ENCODE assay signal across 11 cellular contexts in genomic region chr18:13377496-13377895, GRCh38.
DNase-seq lines count a peak whose midpoint lies in the region; ATAC-seq and TF ChIP-seq lines count a peak whose summit lies in the region.
"Had no signal": no experiment of that assay in that cellular context is flagged by ENCODE, and none has a peak within 500 bp of the region (broad histone marks: within the 10 kb centered on the region; RNA-seq: fewer than 3 reads in every experiment).

No MANE protein-coding gene starts in this region.

- no peaks in the 10 kb centered on the region for H3K79me2 ChIP-seq in trophoblast cell (ENCODE audit: control insufficient read depth, insufficient read depth, low read length, poor library complexity)

- H3K27me3 ChIP-seq in trophoblast cell (ENCODE audit: insufficient read depth, low read length) = no peaks in the 10 kb centered on the region
- no peaks in the 10 kb centered on the region for H3K27me3 ChIP-seq in uterus
- H3K27me3 ChIP-seq: ascending aorta, vagina had no signal

- no peak overlapping the region for H3K27ac ChIP-seq in trophoblast cell (ENCODE audit: low read depth, low read length)
- H3K27ac ChIP-seq in uterus = no peak overlapping the region
- H3K27ac ChIP-seq: vagina had no signal

- no peaks in the 10 kb centered on the region for H3K9me3 Mint-ChIP-seq in activated naive CD8-positive, alpha-beta T cell treated with anti-CD3 and anti-CD28 coated beads, Interleukin-2, amount 10 ng/mL, durations not matched to agents 7 days and 5 days

- POLR2A ChIA-PET in activated naive CD8-positive, alpha-beta T cell treated with anti-CD3 and anti-CD28 coated beads, Interleukin-2, amount 10 ng/mL, durations not matched to agents 7 days and 5 days (lab: Charles Lee) = interaction anchor here (0.8 to 1.5 kb wide), 4 partner anchors 161 to 242 kb away, joined by 3 to 4 read pairs (median 3); no protein-coding TSS in a partner anchor

- H3K36me3 ChIP-seq in trophoblast cell (ENCODE audit: control insufficient read depth in 1 of 2, insufficient read depth in 2 of 2, low read length in 2 of 2) (no peaks in the 10 kb centered on the region), uterus (no peaks in the 10 kb centered on the region)
- H3K36me3 ChIP-seq: ascending aorta, vagina had no signal

- no peak overlapping the region for H4K12ac ChIP-seq in trophoblast cell (ENCODE audit: low read depth, low read length)

- H3K27me3 Mint-ChIP-seq in activated naive CD8-positive, alpha-beta T cell treated with anti-CD3 and anti-CD28 coated beads, Interleukin-2, amount 10 ng/mL, durations not matched to agents 7 days and 5 days = no peaks in the 10 kb centered on the region

- H4K8ac ChIP-seq in trophoblast cell (ENCODE audit: low read depth, low read length) = no peak overlapping the region

- peak overlapping the region; percentile 92 for H3K27ac Mint-ChIP-seq in activated naive CD8-positive, alpha-beta T cell treated with anti-CD3 and anti-CD28 coated beads, Interleukin-2, amount 10 ng/mL, durations not matched to agents 7 days and 5 days

- H3K4me3 ChIP-seq in trophoblast cell (ENCODE audit: low read depth, low read length) = no peak overlapping the region
- H3K4me3 ChIP-seq in uterus = no peak overlapping the region
- H3K4me3 ChIP-seq: ascending aorta, mucosa of descending colon, vagina had no signal

- H2BK5ac ChIP-seq in trophoblast cell (ENCODE audit: low read depth, low read length, poor library complexity) = no peak overlapping the region

- no peak overlapping the region for H3K18ac ChIP-seq in trophoblast cell (ENCODE audit: low read length)

- no peaks in the 10 kb centered on the region for H3K36me3 Mint-ChIP-seq in activated naive CD8-positive, alpha-beta T cell treated with anti-CD3 and anti-CD28 coated beads, Interleukin-2, amount 10 ng/mL, durations not matched to agents 7 days and 5 days

- no peak overlapping the region for H3K9ac ChIP-seq in trophoblast cell (ENCODE audit: low read length)

- no peak overlapping the region for H3K4ac ChIP-seq in trophoblast cell (ENCODE audit: low read depth, low read length)

- no peak overlapping the region for H3K23ac ChIP-seq in trophoblast cell (ENCODE audit: low read length)

- peak overlapping the region; percentile 64 for H3K4me3 Mint-ChIP-seq in activated naive CD8-positive, alpha-beta T cell treated with anti-CD3 and anti-CD28 coated beads, Interleukin-2, amount 10 ng/mL, durations not matched to agents 7 days and 5 days

- H3K79me1 ChIP-seq in trophoblast cell (ENCODE audit: low read length) = no peaks in the 10 kb centered on the region

- H3K4me1 Mint-ChIP-seq in activated naive CD8-positive, alpha-beta T cell treated with anti-CD3 and anti-CD28 coated beads, Interleukin-2, amount 10 ng/mL, durations not matched to agents 7 days and 5 days = peaks cover 53% of the 10 kb centered on the region

- no peak overlapping the region for H2AFZ ChIP-seq in trophoblast cell (ENCODE audit: insufficient read depth, low read length, poor library complexity)

- no CpG with 5 or more reads among the region's 8 CpGs for WGBS in trophoblast cell (ENCODE audit: extremely low coverage, insufficient coverage, insufficient read length)

- H3K4me1 ChIP-seq in trophoblast cell (ENCODE audit: control insufficient read depth in 1 of 2, insufficient read depth in 2 of 2, low read length in 2 of 2) (peaks cover 0 to 1% of the 10 kb centered on the region in 2 experiments), uterus (no peaks in the 10 kb centered on the region)

- no peak overlapping the region for H3K14ac ChIP-seq in trophoblast cell (ENCODE audit: low read length)

- H3K4me2 ChIP-seq in trophoblast cell (ENCODE audit: low read length) = no peak overlapping the region

- no peak overlapping the region for H4K91ac ChIP-seq in trophoblast cell (ENCODE audit: low read depth, low read length)

- peaks cover 2% of the 10 kb centered on the region for H3K9me3 ChIP-seq in trophoblast cell (ENCODE audit: insufficient read depth, low read depth, low read length)
- no peaks in the 10 kb centered on the region for H3K9me3 ChIP-seq in uterus
- H3K9me3 ChIP-seq: ascending aorta, mucosa of descending colon, vagina had no signal

- no peak overlapping the region for H2AK5ac ChIP-seq in trophoblast cell (ENCODE audit: low read length)

- ATAC-seq in activated naive CD8-positive, alpha-beta T cell treated with anti-CD3 and anti-CD28 coated beads, Interleukin-2, amount 10 ng/mL, durations not matched to agents 7 days and 5 days (ENCODE audit: low read depth) = peak; percentile 27
- no peak for ATAC-seq in HG02840 (IDR thresholded peaks at IDR 0.05; ENCODE audit: low FRiP score, unreplicated experiment)

- intact Hi-C loops in uterus (cut with DNase I; ENCODE audit: low total_unique reads) = no loop called here

- no peak overlapping the region for H2BK12ac ChIP-seq in trophoblast cell (ENCODE audit: low read length)

- no peak overlapping the region for H2BK120ac ChIP-seq in trophoblast cell (ENCODE audit: insufficient read depth, low read length, poor library complexity)

- TF ChIP-seq CTCF in uterus (IDR thresholded peaks at IDR 0.05) = no peak

- DNase-seq in SHP77 (lab: John Stamatoyannopoulos, UW) = peak; percentile 40 to 46
- no peak for DNase-seq in SHP77 treated with DMSO at 0.1 percent for 48 hours (lab: John Stamatoyannopoulos, UW)
- peak; percentile 39 for DNase-seq in MV-4-11 (lab: John Stamatoyannopoulos, UW)
- no peak for DNase-seq in activated naive CD8-positive, alpha-beta T cell treated with anti-CD3 and anti-CD28 coated beads, Interleukin-2, amount 10 ng/mL, durations not matched to agents 7 days and 5 days
- DNase-seq in trophoblast cell = peak; percentile 38 to 47
- DNase-seq in uterus = no peak
- no peak for DNase-seq in NCI-H510A (lab: John Stamatoyannopoulos, UW)

- TF ChIP-seq POLR2A in uterus (IDR thresholded peaks at IDR 0.05) = no peak

Comparison
In these comparisons a context has a peak if more than half of its experiments do, and no peak if none do; other contexts are left out.
1. DNase-seq: peak in SHP77 (2 of 2), MV-4-11 (single experiment) and trophoblast cell (2 of 2); none in SHP77 treated with DMSO at 0.1 percent for 48 hours (single experiment), activated naive CD8-positive, alpha-beta T cell treated with anti-CD3 and anti-CD28 coated beads, Interleukin-2, amount 10 ng/mL, durations not matched to agents 7 days and 5 days (single experiment), uterus (0 of 2) and NCI-H510A (single experiment).